Comparison of ENCODE assay signal across 11 cellular contexts in genomic region chr5:179617930-179618329, GRCh38. TPM values are rescaled to one million over a fixed set of nuclear protein-coding genes. Genes with fewer than 3 reads are reported as not detected.
DNase-seq lines count a peak whose midpoint lies in the region; ATAC-seq and TF ChIP-seq lines count a peak whose summit lies in the region.
"Had no signal": no experiment of that assay in that cellular context is flagged by ENCODE, and none has a peak within 500 bp of the region (broad histone marks: within the 10 kb centered on the region; RNA-seq: fewer than 3 reads in every experiment).

No MANE protein-coding gene starts in this region.

- no peak overlapping the region for H2AFZ ChIP-seq in OCI-LY7 (ENCODE audit: low read length)

- peaks cover 99% of the 10 kb centered on the region for H3K36me3 ChIP-seq in OCI-LY7 (ENCODE audit: insufficient read depth, low read length)
- peaks cover 97% of the 10 kb centered on the region for H3K36me3 ChIP-seq in endodermal cell (ENCODE audit: control insufficient read depth, insufficient read depth, low read length)
- H3K36me3 ChIP-seq in sigmoid colon = peaks cover 46 to 93% (median 77%) of the 10 kb centered on the region in 4 donors

- H3K9me3 Mint-ChIP-seq in activated CD4-positive, alpha-beta T cell treated with anti-CD3 and anti-CD28 coated beads, Interleukin-2, amount 10 ng/mL, durations not matched to agents 24 days and 14 days = no peaks in the 10 kb centered on the region
- peaks cover under 1% of the 10 kb centered on the region for H3K9me3 Mint-ChIP-seq in endodermal cell

- H3K27ac ChIP-seq in OCI-LY7 (ENCODE audit: low read depth, low read length, poor library complexity, severe bottlenecking) (no peak overlapping the region), endodermal cell (ENCODE audit: low read depth, low read length) (no peak overlapping the region), sigmoid colon (peak overlapping the region in 1 of 4 donors; percentile 19), RWPE1 (no peak overlapping the region)
- H3K27ac ChIP-seq: right lobe of liver had no signal

- intact Hi-C loops in activated CD4-positive, alpha-beta T cell treated with anti-CD3 and anti-CD28 coated beads, Interleukin-2, amount 10 ng/mL, durations not matched to agents 24 days and 14 days (cut with micrococcal nuclease) = no loop called here
- intact Hi-C loops in OCI-LY7 (cut with micrococcal nuclease; ENCODE audit: unreplicated experiment) = no loop called here
- intact Hi-C loops in sigmoid colon (cut with DNase I) = no loop called here

- no peaks in the 10 kb centered on the region for H3K9me2 ChIP-seq in OCI-LY7 (ENCODE audit: insufficient read depth, low read length)

- 92 to 100% methylated on average over 5 to 7 of the region's 7 CpGs for WGBS in endodermal cell (ENCODE audit: insufficient coverage in 1 of 2, insufficient read length in 1 of 2), 2 experiments
- 75 to 78% methylated on average over 7 of the region's 7 CpGs for WGBS in sigmoid colon, 2 donors

- no peaks in the 10 kb centered on the region for H3K27me3 Mint-ChIP-seq in activated CD4-positive, alpha-beta T cell treated with anti-CD3 and anti-CD28 coated beads, Interleukin-2, amount 10 ng/mL, durations not matched to agents 24 days and 14 days
- no peaks in the 10 kb centered on the region for H3K27me3 Mint-ChIP-seq in endodermal cell (ENCODE audit: insufficient read depth)

- no peak overlapping the region for H3K4me2 ChIP-seq in OCI-LY7 (ENCODE audit: low read length)

- H3K4me3 ChIP-seq in OCI-LY7 (ENCODE audit: low read depth, low read length, poor library complexity, severe bottlenecking) = no peak overlapping the region
- H3K4me3 ChIP-seq in endodermal cell (ENCODE audit: low read length) = peak overlapping the region; percentile 94
- H3K4me3 ChIP-seq in sigmoid colon = no peak overlapping the region
- H3K4me3 ChIP-seq: right lobe of liver had no signal

- peaks cover 85% of the 10 kb centered on the region for H3K36me3 Mint-ChIP-seq in activated CD4-positive, alpha-beta T cell treated with anti-CD3 and anti-CD28 coated beads, Interleukin-2, amount 10 ng/mL, durations not matched to agents 24 days and 14 days (ENCODE audit: low read depth)
- peaks cover 93% of the 10 kb centered on the region for H3K36me3 Mint-ChIP-seq in endodermal cell (ENCODE audit: low read depth)

- no peaks in the 10 kb centered on the region for H3K9me3 ChIP-seq in OCI-LY7 (ENCODE audit: low read length)
- no peaks in the 10 kb centered on the region for H3K9me3 ChIP-seq in endodermal cell (ENCODE audit: control insufficient read depth, low read length)
- no peaks in the 10 kb centered on the region for H3K9me3 ChIP-seq in sigmoid colon
- H3K9me3 ChIP-seq: right lobe of liver had no signal

- no peak overlapping the region for H3K9ac ChIP-seq in endodermal cell (ENCODE audit: extremely low read depth, low read length, poor library complexity, severe bottlenecking)

- no peaks in the 10 kb centered on the region for H3K27me3 ChIP-seq in endodermal cell (ENCODE audit: control insufficient read depth, insufficient read depth, low read length, poor library complexity, severe bottlenecking)
- no peaks in the 10 kb centered on the region for H3K27me3 ChIP-seq in sigmoid colon
- H3K27me3 ChIP-seq: right lobe of liver had no signal

- H3K4me1 Mint-ChIP-seq in activated CD4-positive, alpha-beta T cell treated with anti-CD3 and anti-CD28 coated beads, Interleukin-2, amount 10 ng/mL, durations not matched to agents 24 days and 14 days = peaks cover 54% of the 10 kb centered on the region
- H3K4me1 Mint-ChIP-seq in endodermal cell = peaks cover 37% of the 10 kb centered on the region

- peak overlapping the region; percentile 82 for H3K27ac Mint-ChIP-seq in activated CD4-positive, alpha-beta T cell treated with anti-CD3 and anti-CD28 coated beads, Interleukin-2, amount 10 ng/mL, durations not matched to agents 24 days and 14 days
- H3K27ac Mint-ChIP-seq in endodermal cell = peak overlapping the region; percentile 71

- H3K4me1 ChIP-seq in OCI-LY7 (ENCODE audit: insufficient read depth, low read length, poor library complexity, severe bottlenecking) (peaks cover 37% of the 10 kb centered on the region), endodermal cell (ENCODE audit: control insufficient read depth, insufficient read depth, low read length) (peaks cover 5% of the 10 kb centered on the region), sigmoid colon (peaks cover 0 to 81% (median 74%) of the 10 kb centered on the region in 4 donors)

- peak overlapping the region; percentile 43 for H3K4me3 Mint-ChIP-seq in activated CD4-positive, alpha-beta T cell treated with anti-CD3 and anti-CD28 coated beads, Interleukin-2, amount 10 ng/mL, durations not matched to agents 24 days and 14 days
- peak overlapping the region; percentile 8 for H3K4me3 Mint-ChIP-seq in endodermal cell

- CTCF ChIA-PET in OCI-LY7 (lab: Charles Lee; ENCODE audit: unreplicated experiment) = no interaction called here
- CTCF ChIA-PET in RWPE1 (lab: Yijun Ruan, JAX) = no interaction called here

- H3K79me2 ChIP-seq in OCI-LY7 (ENCODE audit: insufficient read depth, low read depth, low read length) = peaks cover 91% of the 10 kb centered on the region

- TF ChIP-seq POLR2A in sigmoid colon (IDR thresholded peaks at IDR 0.05) = no peak

- POLR2A ChIA-PET in OCI-LY7 (lab: Charles Lee) = interaction anchor here (1.0 to 1.2 kb wide), 2 partner anchors 44 to 55 kb away, joined by 3 read pairs; no protein-coding TSS in a partner anchor
- POLR2A ChIA-PET in RWPE1 (lab: Yijun Ruan, JAX; ENCODE audit: low non-redundant PET) = no interaction called here

- no peak for DNase-seq in activated CD4-positive, alpha-beta T cell treated with anti-CD3 and anti-CD28 coated beads, Interleukin-2, amount 10 ng/mL, durations not matched to agents 24 days and 14 days
- DNase-seq in activated CD4-positive, alpha-beta T cell treated with anti-CD3 and anti-CD28 coated beads for 1 hour = no peak
- DNase-seq in OCI-LY7 (ENCODE audit: low spot score) = no peak
- no peak for DNase-seq in endodermal cell
- peak; percentile 27 for DNase-seq in sigmoid colon
- DNase-seq in RWPE1 (ENCODE audit: low spot score) = no peak
- DNase-seq: ACHN, NCI-H446 had no signal

- peaks cover 75% of the 10 kb centered on the region for H4K20me1 ChIP-seq in OCI-LY7 (ENCODE audit: insufficient read depth, low read length)

- no peak for TF ChIP-seq CTCF in OCI-LY7 (conservative IDR thresholded peaks at IDR 0.05; ENCODE audit: low read length)
- TF ChIP-seq CTCF in endodermal cell (conservative IDR thresholded peaks at IDR 0.05) = no peak
- no peak for TF ChIP-seq CTCF in sigmoid colon (IDR thresholded peaks at IDR 0.05)
- TF ChIP-seq CTCF in RWPE1 (conservative IDR thresholded peaks at IDR 0.05; ENCODE audit: low read depth) = no peak

- ATAC-seq in HG03521 (IDR thresholded peaks at IDR 0.05; ENCODE audit: unreplicated experiment) (no peak), esophagus mucosa (no peak)
- ATAC-seq: right lobe of liver had no signal

- no peak for TF ChIP-seq EP300 in sigmoid colon (IDR thresholded peaks at IDR 0.05)

- BruUV-seq in OCI-LY7 (replicated peaks; lab: Mats Ljungman, UMichigan) = TSS peak; percentile 0

RNA-seq across cellular contexts. Expression of gene HNRNPH1, which starts 5.5 kb away (rescaled TPM):
- 952 and 964 TPM in 2 replicates for total RNA-seq in activated CD4-positive, alpha-beta T cell treated with anti-CD3 and anti-CD28 coated beads, Interleukin-2, amount 10 ng/mL, durations not matched to agents 24 days and 14 days
- 814 and 1,035 TPM in 2 replicates for total RNA-seq in OCI-LY7 (2014; rRNA removed; shearing (Covaris generic))
- total RNA-seq in OCI-LY7 (2022) (959 and 1,011 TPM in 2 replicates), endodermal cell (100 to 1,000 TPM; 801 to 885 TPM), sigmoid colon (100 to 1,000 TPM; 264 to 495 (median 312) TPM), esophagus mucosa (268 TPM)
- polyA plus RNA-seq in endodermal cell (2013, experiment 1 of 2) = 714 TPM
- polyA plus RNA-seq in endodermal cell (2013, experiment 2 of 2) = 560 TPM
- polyA plus RNA-seq in sigmoid colon = 100 to 1,000 TPM in 1 of 3 donors, 10 to 100 TPM in 2; 63.8 to 255 (median 73.3) TPM
